In genomic region chr6:32148289-32148688, GRCh38 we compare ENCODE assay signal across 1 cellular context.
TF ChIP-seq lines count a peak whose summit lies in the region.

No MANE protein-coding gene starts in this region.

TF ChIP-seq in endothelial cell of umbilical vein, 7 proteins besides CTCF, POLR2A, EP300 and RAD21:
- TF ChIP-seq EZH2 (IDR thresholded peaks at IDR 0.05; ENCODE audit: borderline replicate concordance, low read depth, low read length, severe bottlenecking) = peak; percentile 40
- TF ChIP-seq FOS (IDR thresholded peaks at IDR 0.05; ENCODE audit: borderline replicate concordance, insufficient read depth, low read length) = no peak
